19 cellular contexts compared by ENCODE assay signal in genomic region chr1:83086986-83087512, GRCh38.
"Had no signal": no experiment of that assay in that cellular context is flagged by ENCODE, and none has a peak within 500 bp of the region (broad histone marks: within the 10 kb centered on the region; RNA-seq: fewer than 3 reads in every experiment).

No MANE protein-coding gene starts in this region.

- H3K27me3 ChIP-seq: esophagus squamous epithelium, neural progenitor cell, ovary, testis, transverse colon had no signal

- H3K27me3 Mint-ChIP-seq: natural killer cell treated with Interleukin-12 subunit alpha and Interleukin-12 subunit beta and Interleukin-15 and Interleukin-18, amount 100 ng/mL, for 72 hours; stimulated activated memory B cell treated with anti-CD40 and anti-IgM and Interleukin-4, amounts not matched to agents 10 μg/mL and 1 μg/mL and 100 μg/mL, for 72 hours; stimulated activated naive CD8-positive, alpha-beta T cell treated with anti-CD3 and anti-CD28 coated beads, Interleukin-15, amount 100 ng/mL, for 72 hours had no signal

- H3K4me2 ChIP-seq: neural progenitor cell had no signal

- H3K4me1 ChIP-seq: esophagus squamous epithelium, left ventricle myocardium inferior, lower lobe of right lung, neural progenitor cell, testis, transverse colon had no signal

- H3K4me3 ChIP-seq: dorsolateral prefrontal cortex, esophagus squamous epithelium, left ventricle myocardium inferior, lower lobe of right lung, neural progenitor cell, ovary, testis, transverse colon had no signal

- H3K9ac ChIP-seq: neural progenitor cell had no signal

- H3K9me3 ChIP-seq: esophagus squamous epithelium, left ventricle myocardium inferior, lower lobe of right lung, ovary, testis, transverse colon had no signal

- ATAC-seq: left cardiac atrium; lower lobe of right lung; natural killer cell treated with Interleukin-12 subunit alpha and Interleukin-12 subunit beta and Interleukin-15 and Interleukin-18, amount 100 ng/mL, for 72 hours; stimulated activated memory B cell treated with anti-CD40 and anti-IgM and Interleukin-4, amounts not matched to agents 10 μg/mL and 1 μg/mL and 100 μg/mL, for 72 hours; stimulated activated naive CD8-positive, alpha-beta T cell treated with anti-CD3 and anti-CD28 coated beads, Interleukin-15, amount 100 ng/mL, for 72 hours had no signal

- H3K36me3 Mint-ChIP-seq: natural killer cell treated with Interleukin-12 subunit alpha and Interleukin-12 subunit beta and Interleukin-15 and Interleukin-18, amount 100 ng/mL, for 72 hours; neural progenitor cell; stimulated activated memory B cell treated with anti-CD40 and anti-IgM and Interleukin-4, amounts not matched to agents 10 μg/mL and 1 μg/mL and 100 μg/mL, for 72 hours had no signal

- H3K36me3 ChIP-seq: esophagus squamous epithelium, left ventricle myocardium inferior, lower lobe of right lung, neural progenitor cell, ovary, transverse colon had no signal

- H3K4me3 Mint-ChIP-seq: natural killer cell treated with Interleukin-12 subunit alpha and Interleukin-12 subunit beta and Interleukin-15 and Interleukin-18, amount 100 ng/mL, for 72 hours; neural progenitor cell; stimulated activated memory B cell treated with anti-CD40 and anti-IgM and Interleukin-4, amounts not matched to agents 10 μg/mL and 1 μg/mL and 100 μg/mL, for 72 hours; stimulated activated naive CD8-positive, alpha-beta T cell treated with anti-CD3 and anti-CD28 coated beads, Interleukin-15, amount 100 ng/mL, for 72 hours had no signal

- H3K27ac Mint-ChIP-seq: natural killer cell treated with Interleukin-12 subunit alpha and Interleukin-12 subunit beta and Interleukin-15 and Interleukin-18, amount 100 ng/mL, for 72 hours; neural progenitor cell; stimulated activated memory B cell treated with anti-CD40 and anti-IgM and Interleukin-4, amounts not matched to agents 10 μg/mL and 1 μg/mL and 100 μg/mL, for 72 hours; stimulated activated naive CD8-positive, alpha-beta T cell treated with anti-CD3 and anti-CD28 coated beads, Interleukin-15, amount 100 ng/mL, for 72 hours had no signal

- H3K27ac ChIP-seq: dorsolateral prefrontal cortex, esophagus squamous epithelium, left ventricle myocardium inferior, lower lobe of right lung, neural progenitor cell, ovary, testis, transverse colon had no signal

- H3K9me3 Mint-ChIP-seq: natural killer cell treated with Interleukin-12 subunit alpha and Interleukin-12 subunit beta and Interleukin-15 and Interleukin-18, amount 100 ng/mL, for 72 hours; stimulated activated memory B cell treated with anti-CD40 and anti-IgM and Interleukin-4, amounts not matched to agents 10 μg/mL and 1 μg/mL and 100 μg/mL, for 72 hours; stimulated activated naive CD8-positive, alpha-beta T cell treated with anti-CD3 and anti-CD28 coated beads, Interleukin-15, amount 100 ng/mL, for 72 hours had no signal

- DNase-seq: cortex of kidney; dorsolateral prefrontal cortex; effector CD8-positive, alpha-beta T cell; esophagus squamous epithelium; foreskin fibroblast; kidney; left cardiac atrium; left ventricle myocardium inferior; lower lobe of right lung; midbrain; nucleus accumbens; ovary; stimulated activated CD4-positive, alpha-beta T cell treated with anti-CD3 and anti-CD28 coated beads, Interleukin-4, amount 100 ng/mL, for 24 hours; stimulated activated naive CD8-positive, alpha-beta T cell treated with anti-CD3 and anti-CD28 coated beads, Interleukin-15, amount 100 ng/mL, for 72 hours; testis; transverse colon had no signal

- H3K4me1 Mint-ChIP-seq: neural progenitor cell; stimulated activated memory B cell treated with anti-CD40 and anti-IgM and Interleukin-4, amounts not matched to agents 10 μg/mL and 1 μg/mL and 100 μg/mL, for 72 hours; stimulated activated naive CD8-positive, alpha-beta T cell treated with anti-CD3 and anti-CD28 coated beads, Interleukin-15, amount 100 ng/mL, for 72 hours had no signal

- H2AFZ ChIP-seq: neural progenitor cell had no signal
